1 cellular context compared by ENCODE assay signal in the genomic region with DNA sequence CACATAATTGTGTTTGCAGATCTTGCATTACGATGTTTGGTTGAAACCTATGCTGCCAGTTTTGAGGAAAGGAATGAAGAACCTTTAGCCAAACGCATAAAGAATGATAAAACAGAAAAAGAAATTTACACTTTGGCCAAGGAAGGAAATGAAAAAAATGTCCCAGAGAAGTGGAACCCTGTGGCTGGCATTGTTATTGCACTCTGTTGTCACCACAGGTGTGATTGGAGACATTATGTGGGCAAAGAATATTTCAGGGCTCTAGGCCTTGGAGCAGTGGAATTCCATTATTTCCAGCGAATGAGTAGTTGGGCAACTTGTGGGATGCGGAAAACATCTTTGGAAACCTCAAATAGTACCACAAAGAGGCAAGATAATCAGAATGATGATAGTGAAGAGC.
A peak's percentile ranks its signal among the peaks of the same experiment; 100 is the strongest.
TF ChIP-seq lines count a peak whose summit lies in the region.

No MANE protein-coding gene starts in this region.

TF ChIP-seq in H1, 55 proteins besides CTCF, POLR2A, EP300 and RAD21:
- TF ChIP-seq MAFK (IDR thresholded peaks at IDR 0.05; ENCODE audit: low read depth, low read length) (no peak), BACH1 (IDR thresholded peaks at IDR 0.05; ENCODE audit: low read length) (no peak), CBX5 (IDR thresholded peaks at IDR 0.05; ENCODE audit: low read depth, low read length) (no peak), CEBPB (IDR thresholded peaks at IDR 0.05; ENCODE audit: low read depth, low read length) (0 out of 2 replicates have a peak, but pooled peaks have one; percentile 29), RXRA (IDR thresholded peaks at IDR 0.05; ENCODE audit: insufficient read depth, low read depth, low read length) (no peak), CHD7 (IDR thresholded peaks at IDR 0.05; ENCODE audit: insufficient replicate concordance, low read length) (peak; percentile 62), ASH2L (IDR thresholded peaks at IDR 0.05; ENCODE audit: low read length) (no peak), SP1 (IDR thresholded peaks at IDR 0.05; ENCODE audit: low read depth, low read length) (0 out of 2 replicates have a peak, but pooled peaks have one; percentile 27), TEAD4 (IDR thresholded peaks at IDR 0.05; ENCODE audit: low read depth, low read length) (peak; percentile 8; the same call in 1 of the 2 replicates), NANOG (IDR thresholded peaks at IDR 0.05; ENCODE audit: insufficient read depth, low read depth, low read length, poor library complexity, severe bottlenecking) (peak; percentile 90), ZNF274 (IDR thresholded peaks at IDR 0.05; ENCODE audit: borderline replicate concordance, extremely low read depth, low read length) (no peak)
TF ChIP-seq in H1: peak in this region for 5.
